Comparison of ENCODE assay signal across 1 cellular context in genomic region chr1:121161199-121161901, GRCh38. TPM values are rescaled to one million over a fixed set of nuclear protein-coding genes. Genes with fewer than 3 reads are reported as not detected.
"Had no signal": no experiment of that assay in that cellular context is flagged by ENCODE, and none has a peak within 500 bp of the region (broad histone marks: within the 10 kb centered on the region; RNA-seq: fewer than 3 reads in every experiment).

No MANE protein-coding gene starts in this region.

RNA-seq across cellular contexts. Expression of gene FAM72B, which starts 22.8 kb away (rescaled TPM):
- total RNA-seq: gastrocnemius medialis had no signal
